24 cellular contexts compared by ENCODE assay signal in the genomic region with DNA sequence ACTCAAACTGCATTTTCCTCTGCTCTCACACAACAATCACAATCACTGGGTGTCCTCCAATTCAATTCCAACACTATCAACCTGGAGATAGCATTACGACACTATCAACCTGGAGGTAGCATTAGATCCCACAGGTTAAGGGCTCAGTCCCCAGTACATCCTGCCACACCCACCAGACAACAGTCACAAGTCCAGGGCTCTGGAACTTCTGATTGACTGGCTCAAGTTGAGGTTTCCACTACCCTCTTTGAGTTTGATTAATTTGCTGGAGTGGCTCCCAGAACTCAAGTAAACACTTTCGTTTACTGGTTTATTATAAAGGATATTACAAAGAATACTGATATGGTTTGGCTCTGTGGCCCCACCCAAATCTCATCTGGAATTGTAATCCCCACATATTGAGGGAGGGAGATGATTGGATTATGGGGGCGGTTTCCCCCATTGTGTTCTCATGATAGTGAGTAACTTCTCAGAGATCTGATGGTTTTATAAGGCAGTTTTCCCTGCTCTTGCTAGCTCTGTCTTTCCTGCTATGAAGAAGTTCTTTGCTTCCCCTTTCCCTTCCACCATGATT.
"Had no signal": no experiment of that assay in that cellular context is flagged by ENCODE, and none has a peak within 500 bp of the region (broad histone marks: within the 10 kb centered on the region; RNA-seq: fewer than 3 reads in every experiment).

No MANE protein-coding gene starts in this region.

- H3K27me3 ChIP-seq: adrenal gland, gastroesophageal sphincter, sigmoid colon, testis, vagina had no signal

- ATAC-seq: activated CD4-positive, alpha-beta T cell treated with anti-CD3 and anti-CD28 coated beads for 36 hours; activated T-cell treated with anti-CD3 and anti-CD28 coated beads, Interleukin-2, amount 50 U/mL, for 4 hours; gastroesophageal sphincter; naive thymus-derived CD4-positive, alpha-beta T cell; stimulated activated naive B cell treated with anti-CD40 and anti-IgM and Interleukin-4, amounts not matched to agents 10 μg/mL and 1 μg/mL and 100 μg/mL, for 72 hours; WTC11 had no signal

- H3K36me3 ChIP-seq: adrenal gland, gastroesophageal sphincter, sigmoid colon, vagina had no signal

- H3K4me3 ChIP-seq: adrenal gland, coronary artery, gastroesophageal sphincter, sigmoid colon, testis, vagina had no signal

- H3K4me1 ChIP-seq: adrenal gland, gastroesophageal sphincter, testis, vagina had no signal

- H3K9me3 ChIP-seq: adrenal gland, gastroesophageal sphincter, sigmoid colon, testis, vagina had no signal

- FAIRE-seq: astrocyte, bronchial epithelial cell had no signal

- DNase-seq: activated CD4-positive, alpha-beta T cell treated with anti-CD3 and anti-CD28 coated beads for 36 hours; activated CD4-positive, alpha-beta T cell treated with anti-CD3 and anti-CD28 coated beads, Interleukin-2, amount 50 U/mL, for 4 hours; activated CD8-positive, alpha-beta memory T cell treated with anti-CD3 and anti-CD28 coated beads for 24 hours; activated CD8-positive, alpha-beta memory T cell treated with anti-CD3 and anti-CD28 coated beads, Interleukin-2, amount 50 U/mL, for 4 hours; activated naive CD4-positive, alpha-beta T cell; activated T-cell treated with anti-CD3 and anti-CD28 coated beads, Interleukin-2, amount 50 U/mL, for 4 hours; adrenal gland; cerebellar nuclear complex; head of caudate nucleus; naive thymus-derived CD4-positive, alpha-beta T cell; occipital lobe; sigmoid colon; stimulated activated CD4-positive, alpha-beta T cell treated with anti-CD3 and anti-CD28 coated beads, Interleukin-2, amount 100 ng/mL, for 48 hours; stimulated activated CD8-positive, alpha-beta memory T cell treated with anti-CD3 and anti-CD28 coated beads, Interleukin-4, amount 100 ng/mL, for 48 hours; stimulated activated naive B cell treated with anti-CD40 and anti-IgM and Interleukin-4, amounts not matched to agents 10 μg/mL and 1 μg/mL and 100 μg/mL, for 72 hours; T1000; testis; trophoblast cell had no signal

- H3K27ac ChIP-seq: adrenal gland, coronary artery, gastroesophageal sphincter, sigmoid colon, testis, vagina had no signal
